22 cellular contexts compared by ENCODE assay signal in genomic region chr2:119718391-119719260, GRCh38. TPM values are rescaled to one million over a fixed set of nuclear protein-coding genes. Genes with fewer than 3 reads are reported as not detected.
DNase-seq lines count a peak whose midpoint lies in the region; ATAC-seq, FAIRE-seq and TF ChIP-seq lines count a peak whose summit lies in the region.
"Had no signal": no experiment of that assay in that cellular context is flagged by ENCODE, and none has a peak within 500 bp of the region (broad histone marks: within the 10 kb centered on the region; RNA-seq: fewer than 3 reads in every experiment).

No MANE protein-coding gene starts in this region.

- H3K4me3 ChIP-seq in K562 (no peak overlapping the region), spleen (no peak overlapping the region)
- H3K4me3 ChIP-seq: BLaER1 treated with 17β-estradiol and CSF1 and Interleukin-3, amounts not matched to agents 10 nM and 100 nM; prostate gland; smooth muscle cell; uterus had no signal

- H3K27me3 ChIP-seq in K562 (ENCODE audit: control insufficient read depth in 2 of 2, insufficient read depth in 2 of 2, low read length in 2 of 2) (peaks cover 43 to 55% of the 10 kb centered on the region in 2 experiments), spleen (replicated peaks in 1 of 7) (peaks cover 0 to 9% (median 0%) of the 10 kb centered on the region in 7 donors)
- H3K27me3 ChIP-seq: BLaER1 treated with 17β-estradiol and CSF1 and Interleukin-3, amounts not matched to agents 10 nM and 100 nM; brain microvascular endothelial cell; neutrophil; uterus had no signal

- no peaks in the 10 kb centered on the region for H3K9me1 ChIP-seq in K562 (ENCODE audit: control insufficient read depth, insufficient read depth, low read length)

- H3K4me2 ChIP-seq in K562 (ENCODE audit: insufficient read depth, low read length): peak overlapping the region; percentile 1; the same call in 1 of the 2 replicates
- H3K4me2 ChIP-seq: smooth muscle cell had no signal

- no TSS peak for BruUV-seq in K562 (replicated peaks; lab: Mats Ljungman, UMichigan)

- H3K36me3 ChIP-seq in K562 (ENCODE audit: control insufficient read depth, insufficient read depth, low read length) (no peaks in the 10 kb centered on the region), spleen (no peaks in the 10 kb centered on the region)
- H3K36me3 ChIP-seq: BLaER1 treated with 17β-estradiol and CSF1 and Interleukin-3, amounts not matched to agents 10 nM and 100 nM; brain microvascular endothelial cell; neutrophil; prostate gland; uterus had no signal

- no peaks in the 10 kb centered on the region for H3K79me2 ChIP-seq in K562 (ENCODE audit: control insufficient read depth, insufficient read depth, low read length)

- TF ChIP-seq RAD21 in K562 (CRISPR knock-in tag; conservative IDR thresholded peaks at IDR 0.05 in 1 of 2, IDR thresholded peaks at IDR 0.05 in 1 of 2): no peak

- TF ChIP-seq POLR2A in K562 (conservative IDR thresholded peaks at IDR 0.05) (no peak), spleen (IDR thresholded peaks at IDR 0.05) (no peak)

- ATAC-seq in K562: no peak; the same call in 2 of the 3 replicates
- ATAC-seq: SK-N-SH treated with all-trans-retinoic acid at 6 μM for 48 hours had no signal

- 2% methylated on average over 13 of the region's 13 CpGs for WGBS in K562 (ENCODE audit: insufficient coverage, low coverage, missing lambda C conversion rate)
- 82 to 91% (median 85%) methylated on average over 13 of the region's 13 CpGs for WGBS in spleen, 5 donors

- peak; percentile 57 for DNase-seq in activated effector memory CD4-positive, alpha-beta T cell treated with anti-CD3 and anti-CD28 coated beads, Interleukin-2, amount 50 U/mL, for 16 hours
- DNase-seq in activated effector memory CD4-positive, alpha-beta T cell treated with Interleukin-2 at 50 U/mL for 16 hours: no peak
- peak; percentile 18 for DNase-seq in HK-2 (ENCODE audit: unreplicated experiment)
- DNase-seq in K562 (ENCODE audit: extremely low read depth in 1 of 4, low spot score in 3 of 4): no peak
- peak; percentile 23 for DNase-seq in spleen
- no peak for DNase-seq in NCI-H2107 (lab: John Stamatoyannopoulos, UW)
- no peak for DNase-seq in amniotic stem cell (lab: John Stamatoyannopoulos, UW)
- DNase-seq: brain microvascular endothelial cell; effector CD4-positive, alpha-beta T cell; H7; kidney glomerular epithelial cell; NCI-H1092; NCI-H2029; uterus had no signal

- H4K20me1 ChIP-seq in K562 (replicated peaks; ENCODE audit: control insufficient read depth, insufficient read depth, low read length): no peaks in the 10 kb centered on the region
- H4K20me1 ChIP-seq: BLaER1 treated with 17β-estradiol and CSF1 and Interleukin-3, amounts not matched to agents 10 nM and 100 nM had no signal

- no peak overlapping the region for H3K27ac ChIP-seq in K562 (ENCODE audit: extremely low read depth, low read depth, low read length)
- no peak overlapping the region for H3K27ac ChIP-seq in spleen
- H3K27ac ChIP-seq: BLaER1 treated with 17β-estradiol and CSF1 and Interleukin-3, amounts not matched to agents 10 nM and 100 nM; brain microvascular endothelial cell; epithelial cell of prostate; HL-60; neutrophil; prostate gland; uterus; VCaP had no signal

- no peak for FAIRE-seq in K562 (lab: Jason Lieb, UNC)

- in situ Hi-C loops in K562 (cut with MboI): no loop called here

- intact Hi-C loops in K562 (cut with micrococcal nuclease): no loop called here
- intact Hi-C loops in spleen (cut with DNase I; ENCODE audit: low total_unique reads): no loop called here

- H3K9me3 ChIP-seq in K562 (replicated peaks; ENCODE audit: control insufficient read depth, insufficient read depth, low read depth, low read length): no peaks in the 10 kb centered on the region
- no peaks in the 10 kb centered on the region for H3K9me3 ChIP-seq in spleen
- H3K9me3 ChIP-seq: BLaER1 treated with 17β-estradiol and CSF1 and Interleukin-3, amounts not matched to agents 10 nM and 100 nM; neutrophil; prostate gland; uterus had no signal

- TF ChIP-seq EP300 in K562 (IDR thresholded peaks at IDR 0.05; ENCODE audit: low read length): no peak

- CTCF ChIA-PET in K562 (lab: Yijun Ruan, JAX; ENCODE audit: low intra/inter-chr PET ratio): interaction anchor here (0.5 kb wide), 1 partner anchor 1373 kb away, joined by 6 read pairs; no protein-coding TSS in a partner anchor

- TF ChIP-seq CTCF in K562 (IDR thresholded peaks at IDR 0.05 in 2 of 3, conservative IDR thresholded peaks at IDR 0.05 in 1 of 3; ENCODE audit: insufficient read depth in 2 of 3, low read depth in 1 of 3, low read length in 3 of 3) (no peak), spleen (IDR thresholded peaks at IDR 0.05 in 8 of 11, conservative IDR thresholded peaks at IDR 0.05 in 3 of 11) (no peak)

- H3K9ac ChIP-seq in K562 (ENCODE audit: insufficient read depth in 1 of 2, low read depth in 2 of 2, low read length in 2 of 2): no peak overlapping the region
- H3K9ac ChIP-seq: BLaER1 treated with 17β-estradiol and CSF1 and Interleukin-3, amounts not matched to agents 10 nM and 100 nM had no signal

- H3K4me1 ChIP-seq in K562 (replicated peaks in 1 of 2; ENCODE audit: control insufficient read depth in 2 of 2, insufficient read depth in 2 of 2, low read length in 2 of 2): no peaks in the 10 kb centered on the region
- no peaks in the 10 kb centered on the region for H3K4me1 ChIP-seq in spleen
- H3K4me1 ChIP-seq: prostate gland, uterus had no signal

- H2AFZ ChIP-seq in K562 (ENCODE audit: low read depth, low read length): no peak overlapping the region

- POLR2A ChIA-PET in K562 (lab: Yijun Ruan, JAX): interaction anchor here (0.7 to 1.4 kb wide), 2 partner anchors 42 to 611 kb away, joined by 3 read pairs; no protein-coding TSS in a partner anchor

TF ChIP-seq in K562, 482 proteins besides CTCF, POLR2A, EP300 and RAD21 (continues in another document):
- no peak for TF ChIP-seq DMBX1 (CRISPR knock-in tag; IDR thresholded peaks at IDR 0.05; ENCODE audit: borderline replicate concordance)
- TF ChIP-seq TEAD1 (CRISPR knock-in tag; IDR thresholded peaks at IDR 0.05): no peak
- no peak for TF ChIP-seq ARID2 (IDR thresholded peaks at IDR 0.05)
- TF ChIP-seq NCOA1 (IDR thresholded peaks at IDR 0.05; ENCODE audit: low read depth): no peak
- TF ChIP-seq BCOR (IDR thresholded peaks at IDR 0.05): no peak
- TF ChIP-seq CBFA2T2 (conservative IDR thresholded peaks at IDR 0.05): 0 out of 2 replicates have a peak, but pooled peaks have one; percentile 5
- no peak for TF ChIP-seq ZNF354B (CRISPR knock-in tag; IDR thresholded peaks at IDR 0.05)
- no peak for TF ChIP-seq HDAC8 (tag; IDR thresholded peaks at IDR 0.05)
- no peak for TF ChIP-seq KDM4B (IDR thresholded peaks at IDR 0.05; ENCODE audit: borderline replicate concordance in 2 of 2, low read depth in 1 of 2)
- TF ChIP-seq NUFIP1 (IDR thresholded peaks at IDR 0.05; ENCODE audit: partially characterized antibody): no peak
- no peak for TF ChIP-seq SAFB (IDR thresholded peaks at IDR 0.05; ENCODE audit: borderline replicate concordance, low read depth, low read length)
- no peak for TF ChIP-seq IRF2 (CRISPR knock-in tag; IDR thresholded peaks at IDR 0.05)
- TF ChIP-seq BDP1 (IDR thresholded peaks at IDR 0.05; ENCODE audit: insufficient read depth, insufficient read length): no peak
- TF ChIP-seq RAD51 (IDR thresholded peaks at IDR 0.05; ENCODE audit: borderline replicate concordance, low read depth): peak; percentile 76
- TF ChIP-seq MCM3 (IDR thresholded peaks at IDR 0.05): no peak

RNA-seq across cellular contexts. Expression of gene TMEM177, which starts 39.6 kb away (rescaled TPM):
- 17.3 and 28.8 TPM in 2 replicates for total RNA-seq in K562 (2011; cell fraction: chromatin; rRNA removed; ENCODE audit: low replicate concordance)
- 25.7 and 32.4 TPM in 2 replicates for total RNA-seq in K562 (2011; cell fraction: nucleolus; rRNA removed)
- total RNA-seq in K562 (2011; cell fraction: nucleoplasm; rRNA removed): 25.3 and 32.2 TPM in 2 replicates
- 31.3 and 42.7 TPM in 2 replicates for total RNA-seq in K562 (2014; rRNA removed)
- 12.9 and 19.4 TPM in 2 replicates for total RNA-seq in K562 (2014; rRNA removed; fragmentation: Illumina TruSeq; extraction: Trizol)
- total RNA-seq in K562 (2015; rRNA removed; fragmentation: Illumina TruSeq; extraction: Trizol): 26.5 and 29.7 TPM in 2 replicates
- 30.8 and 31.6 TPM in 2 replicates for total RNA-seq in K562 (2021)
- 19.1 and 22.2 TPM in 2 replicates for polyA plus RNA-seq in K562 (2011; rRNA removed)
- polyA plus RNA-seq in K562 (2011; cell fraction: cytosol; rRNA removed): 29.8 and 77.4 TPM in 2 replicates
- polyA plus RNA-seq in K562 (2011; cell fraction: nucleus; rRNA removed): 18.2 and 29.2 TPM in 2 replicates
- 17.6 and 24.9 TPM in 2 replicates for polyA plus RNA-seq in K562 (2012)
- 30.2 and 31.8 TPM in 2 replicates for polyA plus RNA-seq in K562 (2014; fragmentation: Illumina TruSeq; extraction: Trizol)
- polyA plus RNA-seq in K562 (2014; fragmentation: Nextera tagmentation; extraction: Ambion mirVana): 10 to 100 TPM in 1 of 2 experiments, 1 to 10 TPM in 1; 9.1 to 18.7 TPM
- polyA plus RNA-seq in K562 (2014; rRNA removed): 39.9 and 40.5 TPM in 2 replicates
- polyA minus RNA-seq in K562 (2011; rRNA and poly(A)+ RNA removed): 10.4 and 14.1 TPM in 2 replicates
- 10.2 and 10.3 TPM in 2 replicates for polyA minus RNA-seq in K562 (2011; cell fraction: cytosol; rRNA and poly(A)+ RNA removed)
- 28.4 and 28.7 TPM in 2 replicates for polyA minus RNA-seq in K562 (2011; cell fraction: nucleus; rRNA and poly(A)+ RNA removed)
- total RNA-seq in spleen: 1 to 10 TPM; 6.6 to 9.5 (median 7.5) TPM
- 1 to 10 TPM; 3.7 to 8.2 (median 8.0) TPM for polyA plus RNA-seq in spleen

RNA-seq across cellular contexts. Expression of gene PTPN4, which starts 41.1 kb away (rescaled TPM):
- 56.0 and 99.3 TPM in 2 replicates for total RNA-seq in K562 (2011; cell fraction: chromatin; rRNA removed; ENCODE audit: low replicate concordance)
- 26.2 and 43.8 TPM in 2 replicates for total RNA-seq in K562 (2011; cell fraction: nucleolus; rRNA removed)
- total RNA-seq in K562 (2011; cell fraction: nucleoplasm; rRNA removed): 28.8 and 32.3 TPM in 2 replicates
- total RNA-seq in K562 (2014; rRNA removed) (26.8 and 27.8 TPM in 2 replicates), K562 (2014; rRNA removed; fragmentation: Illumina TruSeq; extraction: Trizol) (27.3 and 29.2 TPM in 2 replicates), K562 (2015; rRNA removed; fragmentation: Illumina TruSeq; extraction: Trizol) (24.1 and 30.6 TPM in 2 replicates), K562 (2021) (30.0 and 30.8 TPM in 2 replicates), spleen (10 to 100 TPM; 32.4 to 50.9 (median 41.5) TPM)
- polyA plus RNA-seq in K562 (2011; rRNA removed) (26.6 and 32.8 TPM in 2 replicates), K562 (2014; fragmentation: Illumina TruSeq; extraction: Trizol) (17.8 and 20.6 TPM in 2 replicates), K562 (2014; fragmentation: Nextera tagmentation; extraction: Ambion mirVana) (1 to 10 TPM; 5.0 to 7.1 TPM), K562 (2014; rRNA removed) (12.4 and 20.3 TPM in 2 replicates), spleen (1 to 10 TPM; 2.4 to 5.6 (median 5.2) TPM)
- polyA plus RNA-seq in K562 (2011; cell fraction: cytosol; rRNA removed): 6.4 and 9.3 TPM in 2 replicates
- polyA plus RNA-seq in K562 (2011; cell fraction: nucleus; rRNA removed): 31.6 and 32.6 TPM in 2 replicates
- polyA plus RNA-seq in K562 (2012): 8.3 and 15.8 TPM in 2 replicates
- polyA minus RNA-seq in K562 (2011; rRNA and poly(A)+ RNA removed): 61.8 and 68.8 TPM in 2 replicates
- 14.2 and 19.1 TPM in 2 replicates for polyA minus RNA-seq in K562 (2011; cell fraction: cytosol; rRNA and poly(A)+ RNA removed)
- polyA minus RNA-seq in K562 (2011; cell fraction: nucleus; rRNA and poly(A)+ RNA removed): 50.9 and 73.2 TPM in 2 replicates

Comparison
In these comparisons a context has a peak if more than half of its experiments do, and no peak if none do; other contexts are left out.
1. DNase-seq: peak in activated effector memory CD4-positive, alpha-beta T cell treated with anti-CD3 and anti-CD28 coated beads, Interleukin-2, amount 50 U/mL, for 16 hours (single experiment), HK-2 (single experiment) and spleen (single experiment); none in activated effector memory CD4-positive, alpha-beta T cell treated with Interleukin-2 at 50 U/mL for 16 hours (single experiment), K562 (0 of 4), NCI-H2107 (single experiment) and amniotic stem cell (single experiment).